ENCODE assay signal across 12 cellular contexts in the genomic region with DNA sequence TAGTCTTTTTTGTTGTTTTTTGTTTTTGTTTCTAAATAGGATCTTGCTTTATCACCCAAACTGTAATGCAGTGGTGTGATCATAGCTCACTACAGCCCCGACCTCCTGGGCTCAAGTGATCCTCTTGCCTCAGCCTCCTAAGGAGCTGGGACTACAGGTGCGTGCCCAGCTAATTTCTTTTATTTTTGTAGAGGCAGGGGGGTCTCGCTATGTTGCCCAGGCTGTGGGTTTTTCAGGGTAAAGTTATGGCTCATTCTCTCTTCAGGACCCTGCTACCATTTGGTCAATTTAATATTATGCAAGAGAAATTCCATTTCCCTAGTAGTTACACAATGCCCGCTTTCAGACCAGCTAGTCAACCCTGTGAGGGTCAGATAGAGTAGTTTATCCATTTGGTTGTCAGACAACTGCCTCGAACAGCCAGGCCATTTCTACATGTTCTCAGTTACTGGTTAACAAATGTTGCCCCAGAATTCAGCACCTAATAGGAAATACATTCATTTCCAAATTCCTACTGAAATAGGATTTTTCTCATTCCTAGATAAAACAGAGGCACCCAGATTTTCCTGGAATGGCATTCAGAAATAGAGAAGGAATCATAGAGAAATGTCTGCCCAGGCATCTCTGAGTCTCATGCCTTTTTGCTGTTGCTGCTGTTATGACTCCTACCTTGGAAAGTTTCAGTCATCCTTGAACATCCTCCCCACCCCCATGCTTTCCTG. TPM values are rescaled to one million over a fixed set of nuclear protein-coding genes. Genes with fewer than 3 reads are reported as not detected.
DNase-seq lines count a peak whose midpoint lies in the region; ATAC-seq, FAIRE-seq and TF ChIP-seq lines count a peak whose summit lies in the region.
"Had no signal": no experiment of that assay in that cellular context is flagged by ENCODE, and none has a peak within 500 bp of the region (broad histone marks: within the 10 kb centered on the region; RNA-seq: fewer than 3 reads in every experiment).

No MANE protein-coding gene starts in this region.

- H3K4me3 ChIP-seq in HepG2 (replicated peaks in 1 of 3; ENCODE audit: insufficient read depth in 1 of 3, low read depth in 2 of 3, low read length in 3 of 3) (peak overlapping the region in 2 of 3 experiments; percentile 4 to 14; a peak in 1 of 6 replicates), MG63 (no peak overlapping the region)
- H3K4me3 ChIP-seq: adrenal gland had no signal

- ATAC-seq in HepG2 (peak; percentile 49), HG02759 (IDR thresholded peaks at IDR 0.05; ENCODE audit: unreplicated experiment) (no peak)

- H3K27me3 Mint-ChIP-seq in activated naive CD4-positive, alpha-beta T cell treated with anti-CD3 and anti-CD28 coated beads, Interleukin-2, amount 10 ng/mL, durations not matched to agents 7 days and 5 days, result peaks cover 26% of the 10 kb centered on the region

- no peak overlapping the region for H3K27ac Mint-ChIP-seq in activated naive CD4-positive, alpha-beta T cell treated with anti-CD3 and anti-CD28 coated beads, Interleukin-2, amount 10 ng/mL, durations not matched to agents 7 days and 5 days
- H3K27ac Mint-ChIP-seq: immature natural killer cell had no signal

- peaks cover 43% of the 10 kb centered on the region for H3K4me1 ChIP-seq in HepG2 (ENCODE audit: insufficient read depth, low read length)

- in situ Hi-C loops in HepG2 (cut with HindIII; ENCODE audit: extremely low pct_ligation_motif_present, low pct_unique_long_range_greater_than_20kb), result no loop called here

- intact Hi-C loops in HepG2 (cut with micrococcal nuclease; ENCODE audit: unreplicated experiment), result loop anchor here (10.0 kb wide), 1 partner anchor 781 kb away; the partner anchor contains the start of gene RFX3

- no peak overlapping the region for H2AFZ ChIP-seq in HepG2 (ENCODE audit: low read length)

- no peak overlapping the region for H3K27ac ChIP-seq in HepG2 (ENCODE audit: extremely low read length, insufficient read depth, low read length)

- CTCF ChIA-PET in activated naive CD4-positive, alpha-beta T cell treated with anti-CD3 and anti-CD28 coated beads, Interleukin-2, amount 10 ng/mL, durations not matched to agents 7 days and 5 days (lab: Charles Lee), result interaction anchor here (0.7 to 1.8 kb wide), 3 partner anchors 10 to 1414 kb away, joined by 3 to 7 read pairs (median 7); no protein-coding TSS in a partner anchor
- CTCF ChIA-PET in HepG2 (lab: Yijun Ruan, JAX; ENCODE audit: low intra/inter-chr PET ratio, low total read pairs), result no interaction called here

- H3K9me3 Mint-ChIP-seq in activated naive CD4-positive, alpha-beta T cell treated with anti-CD3 and anti-CD28 coated beads, Interleukin-2, amount 10 ng/mL, durations not matched to agents 7 days and 5 days, result no peaks in the 10 kb centered on the region
- H3K9me3 Mint-ChIP-seq: immature natural killer cell had no signal

- BruUV-seq in HepG2 (replicated peaks; lab: Mats Ljungman, UMichigan), result no TSS peak

- POLR2A ChIA-PET in HepG2 (lab: Yijun Ruan, JAX), result no interaction called here

- H3K27me3 ChIP-seq in HepG2 (ENCODE audit: control insufficient read depth in 1 of 2, insufficient read depth in 2 of 2, low read length in 2 of 2) (no peaks in the 10 kb centered on the region; a peak in 1 of 5 replicates), MG63 (no peaks in the 10 kb centered on the region)
- H3K27me3 ChIP-seq: adrenal gland had no signal

- H3K4me3 Mint-ChIP-seq in activated naive CD4-positive, alpha-beta T cell treated with anti-CD3 and anti-CD28 coated beads, Interleukin-2, amount 10 ng/mL, durations not matched to agents 7 days and 5 days, result no peak overlapping the region
- H3K4me3 Mint-ChIP-seq: immature natural killer cell had no signal

- H3K36me3 Mint-ChIP-seq in activated naive CD4-positive, alpha-beta T cell treated with anti-CD3 and anti-CD28 coated beads, Interleukin-2, amount 10 ng/mL, durations not matched to agents 7 days and 5 days, result no peaks in the 10 kb centered on the region
- H3K36me3 Mint-ChIP-seq: immature natural killer cell had no signal

- peak; percentile 61 for FAIRE-seq in HepG2 (lab: Jason Lieb, UNC)
- FAIRE-seq: urothelium cell line had no signal

- TF ChIP-seq RAD21 in HepG2 (CRISPR knock-in tag; IDR thresholded peaks at IDR 0.05), result no peak

- no peak overlapping the region for H3K9ac ChIP-seq in HepG2 (ENCODE audit: insufficient read depth, low read depth, low read length)

- no peaks in the 10 kb centered on the region for H3K36me3 ChIP-seq in HepG2 (replicated peaks in 1 of 2; ENCODE audit: control insufficient read depth in 1 of 2, insufficient read depth in 2 of 2, low read length in 2 of 2)
- no peaks in the 10 kb centered on the region for H3K36me3 ChIP-seq in MG63
- H3K36me3 ChIP-seq: adrenal gland had no signal

- TF ChIP-seq CTCF in HepG2 (CRISPR knock-in tag; IDR thresholded peaks at IDR 0.05), result no peak

- H4K20me1 ChIP-seq in HepG2 (ENCODE audit: insufficient read depth, low read length), result no peaks in the 10 kb centered on the region

- WGBS in HepG2 (ENCODE audit: low lambda C conversion rate), result 0% methylated on average over 5 of the region's 5 CpGs

- H3K79me2 ChIP-seq in HepG2 (ENCODE audit: insufficient read depth, low read length), result no peaks in the 10 kb centered on the region

- TF ChIP-seq EP300 in HepG2 (IDR thresholded peaks at IDR 0.05; ENCODE audit: low read depth in 2 of 2, low read length in 2 of 2) (no peak), HepG2 (CRISPR knock-in tag; IDR thresholded peaks at IDR 0.05; ENCODE audit: borderline replicate concordance) (no peak)

- peaks cover 12% of the 10 kb centered on the region for H3K4me1 Mint-ChIP-seq in activated naive CD4-positive, alpha-beta T cell treated with anti-CD3 and anti-CD28 coated beads, Interleukin-2, amount 10 ng/mL, durations not matched to agents 7 days and 5 days
- H3K4me1 Mint-ChIP-seq: immature natural killer cell had no signal

- peak overlapping the region; percentile 45 for H3K4me2 ChIP-seq in HepG2 (ENCODE audit: low read depth, low read length)

- H3K9me3 ChIP-seq in HepG2 (ENCODE audit: low read length), result no peaks in the 10 kb centered on the region
- no peaks in the 10 kb centered on the region for H3K9me3 ChIP-seq in MG63
- H3K9me3 ChIP-seq: adrenal gland had no signal

- DNase-seq in stimulated activated naive CD4-positive, alpha-beta T cell treated with Interleukin-2 at 50 U/mL for 16 hours (lab: John Stamatoyannopoulos, UW), result peak; percentile 3
- DNase-seq in stimulated activated naive CD4-positive, alpha-beta T cell (lab: John Stamatoyannopoulos, UW), result no peak
- peak; percentile 23 for DNase-seq in activated naive CD4-positive, alpha-beta T cell treated with anti-CD3 and anti-CD28 coated beads, Interleukin-2, amount 10 ng/mL, durations not matched to agents 7 days and 5 days
- peak; percentile 71 for DNase-seq in HepG2 (ENCODE audit: low spot score)
- DNase-seq in HPDE6-E6E7 (ENCODE audit: extremely low spot score), result no peak
- DNase-seq in NCI-H187 treated with DMSO at 0.1 percent for 48 hours (lab: John Stamatoyannopoulos, UW), result no peak
- DNase-seq in MG63, result no peak
- DNase-seq: immature natural killer cell, NCI-H1694 treated with DMSO at 0.1 percent for 48 hours had no signal

- TF ChIP-seq POLR2A in HepG2 (IDR thresholded peaks at IDR 0.05; ENCODE audit: insufficient read depth in 1 of 2, low read depth in 2 of 2, low read length in 2 of 2), result no peak

TF ChIP-seq in HepG2, 621 proteins besides CTCF, POLR2A, EP300 and RAD21 (continues in another document):
- no peak for TF ChIP-seq MBNL3 (CRISPR knock-in tag; conservative IDR thresholded peaks at IDR 0.05)
- 0 out of 2 replicates have a peak, but pooled peaks have one; percentile 58 for TF ChIP-seq ZNF644 (CRISPR knock-in tag; IDR thresholded peaks at IDR 0.05; ENCODE audit: low read depth)
- TF ChIP-seq KDM5A (IDR thresholded peaks at IDR 0.05; ENCODE audit: borderline replicate concordance, low read length), result no peak

RNA-seq across cellular contexts. Expression of gene GLIS3, which starts 6.4 kb away (rescaled TPM):
- total RNA-seq in HepG2 (2016; rRNA removed; fragmentation: Illumina TruSeq; extraction: Trizol), result 0.02 TPM in 1 of 2 replicates, not detected in the other
- 0.53 and 0.61 TPM in 2 replicates for total RNA-seq in HepG2 (2016; cell fraction: cytosol; rRNA removed; fragmentation: Illumina TruSeq; extraction: Trizol; ENCODE audit: low read depth)
- total RNA-seq in HepG2 (2016; cell fraction: insoluble cytoplasmic fraction; rRNA removed; fragmentation: Illumina TruSeq; extraction: Trizol), result 0.07 and 0.15 TPM in 2 replicates
- 0.14 and 0.40 TPM in 2 replicates for total RNA-seq in HepG2 (2016; cell fraction: membrane; rRNA removed; fragmentation: Illumina TruSeq; extraction: Trizol)
- 0.25 TPM in 1 of 2 replicates, not detected in the other for total RNA-seq in HepG2 (2016; cell fraction: nucleus; rRNA removed; fragmentation: Illumina TruSeq; extraction: Trizol)
- 0.13 and 0.17 TPM in 2 replicates for polyA plus RNA-seq in HepG2 (2011; rRNA removed)
- polyA plus RNA-seq in HepG2 (2011; cell fraction: cytosol; rRNA removed), result 0.03 and 0.04 TPM in 2 replicates
- 0.50 and 0.66 TPM in 2 replicates for polyA plus RNA-seq in HepG2 (2011; cell fraction: nucleus; rRNA removed)
- polyA plus RNA-seq in HepG2 (2012), result 0.47 and 0.68 TPM in 2 replicates
- not detected in 2 replicates for polyA plus RNA-seq in HepG2 (2016; cell fraction: cytosol; fragmentation: Illumina TruSeq; extraction: Trizol; ENCODE audit: low read depth)
- 0.10 TPM in 1 of 2 replicates, not detected in the other for polyA plus RNA-seq in HepG2 (2016; cell fraction: insoluble cytoplasmic fraction; fragmentation: Illumina TruSeq; extraction: Trizol; ENCODE audit: low read depth)
- not detected in 2 replicates for polyA plus RNA-seq in HepG2 (2016; cell fraction: membrane; fragmentation: Illumina TruSeq; extraction: Trizol; ENCODE audit: low read depth)
- polyA plus RNA-seq in HepG2 (2016; cell fraction: nucleus; fragmentation: Illumina TruSeq; extraction: Trizol; ENCODE audit: insufficient read depth, low read depth), result not detected in 2 replicates
- polyA minus RNA-seq in HepG2 (2011; rRNA and poly(A)+ RNA removed; ENCODE audit: low replicate concordance), result 2.3 and 31.4 TPM in 2 replicates
- 0.30 TPM in 1 of 2 replicates, not detected in the other for polyA minus RNA-seq in HepG2 (2011; cell fraction: cytosol; rRNA and poly(A)+ RNA removed)
- polyA minus RNA-seq in HepG2 (2011; cell fraction: nucleus; rRNA and poly(A)+ RNA removed), result 3.9 and 4.0 TPM in 2 replicates
- total RNA-seq in MG63 (2014; rRNA removed; shearing (Covaris generic); ENCODE audit: low replicate concordance), result 0.30 and 3.1 TPM in 2 replicates

Comparison
In these comparisons a context has a peak if more than half of its experiments do, and no peak if none do; other contexts are left out.
1. DNase-seq: peak in stimulated activated naive CD4-positive, alpha-beta T cell treated with Interleukin-2 at 50 U/mL for 16 hours (single experiment), activated naive CD4-positive, alpha-beta T cell treated with anti-CD3 and anti-CD28 coated beads, Interleukin-2, amount 10 ng/mL, durations not matched to agents 7 days and 5 days (single experiment) and HepG2 (single experiment); none in stimulated activated naive CD4-positive, alpha-beta T cell (0 of 6), HPDE6-E6E7 (single experiment), NCI-H187 treated with DMSO at 0.1 percent for 48 hours (single experiment) and MG63 (single experiment).